ENCODE assay signal across 8 cellular contexts in genomic region chr20:36573798-36574277, GRCh38. TPM values are rescaled to one million over a fixed set of nuclear protein-coding genes. Genes with fewer than 3 reads are reported as not detected.
DNase-seq lines count a peak whose midpoint lies in the region; ATAC-seq and TF ChIP-seq lines count a peak whose summit lies in the region.

No MANE protein-coding gene starts in this region.

- ATAC-seq in HG02623 (IDR thresholded peaks at IDR 0.05; ENCODE audit: unreplicated experiment) (peak; percentile 3), lung (ENCODE audit: insufficient read depth, low FRiP score) (peak; percentile 4), GM21825 (IDR thresholded peaks at IDR 0.05; ENCODE audit: unreplicated experiment) (no peak), GM18907 (IDR thresholded peaks at IDR 0.05; ENCODE audit: unreplicated experiment) (no peak)
- peak; percentile 5 for ATAC-seq in stimulated activated naive CD8-positive, alpha-beta T cell treated with anti-CD3 and anti-CD28 coated beads, Interleukin-15, amount 100 ng/mL, for 72 hours

- H3K4me3 ChIP-seq in BLaER1 (peak overlapping the region; percentile 93), lung (peak overlapping the region; percentile 83)

- peak overlapping the region; percentile 70 for H3K4me2 ChIP-seq in BLaER1

- peak overlapping the region; percentile 91 to 92 for H3K27ac Mint-ChIP-seq in stimulated activated naive CD8-positive, alpha-beta T cell treated with anti-CD3 and anti-CD28 coated beads, Interleukin-15, amount 100 ng/mL, for 72 hours

- WGBS in lung, 2 donors, result 1% methylated on average over 38 to 42 of the region's 42 CpGs

- no peak for TF ChIP-seq CTCF in lung (IDR thresholded peaks at IDR 0.05; ENCODE audit: control extremely low read depth, extremely low read depth)

- peaks cover 40% of the 10 kb centered on the region for H3K4me1 Mint-ChIP-seq in stimulated activated naive CD8-positive, alpha-beta T cell treated with anti-CD3 and anti-CD28 coated beads, Interleukin-15, amount 100 ng/mL, for 72 hours

- H3K4me3 Mint-ChIP-seq in stimulated activated naive CD8-positive, alpha-beta T cell treated with anti-CD3 and anti-CD28 coated beads, Interleukin-15, amount 100 ng/mL, for 72 hours, result peak overlapping the region; percentile 94 to 96

- peaks cover 29% of the 10 kb centered on the region for H3K36me3 ChIP-seq in BLaER1
- H3K36me3 ChIP-seq in lung (ENCODE audit: control insufficient read depth in 2 of 2, insufficient read depth in 2 of 2, low read length in 2 of 2), result no peaks in the 10 kb centered on the region

- peak overlapping the region; percentile 98 for H3K9ac ChIP-seq in BLaER1

- H3K9me3 ChIP-seq in BLaER1 (no peaks in the 10 kb centered on the region), lung (ENCODE audit: control insufficient read depth in 2 of 2, insufficient read depth in 1 of 2, low read length in 1 of 2) (no peaks in the 10 kb centered on the region)

- H3K27me3 Mint-ChIP-seq in stimulated activated naive CD8-positive, alpha-beta T cell treated with anti-CD3 and anti-CD28 coated beads, Interleukin-15, amount 100 ng/mL, for 72 hours, result no peaks in the 10 kb centered on the region

- DNase-seq in T-helper 1 cell (peak in 3 of 5 donors; percentile 22 to 39 (median 34)), dermis blood vessel endothelial cell (peak; percentile 30), lung (ENCODE audit: low spot score) (peak; percentile 31)
- DNase-seq in stimulated activated naive CD8-positive, alpha-beta T cell treated with anti-CD3 and anti-CD28 coated beads, Interleukin-15, amount 100 ng/mL, for 72 hours, result peak; percentile 38 to 48

- H3K27ac ChIP-seq in BLaER1, result peak overlapping the region; percentile 97
- H3K27ac ChIP-seq in lung (ENCODE audit: low read depth in 1 of 2, low read length in 1 of 2), result peak overlapping the region; percentile 90 to 91

- H3K9me3 Mint-ChIP-seq in stimulated activated naive CD8-positive, alpha-beta T cell treated with anti-CD3 and anti-CD28 coated beads, Interleukin-15, amount 100 ng/mL, for 72 hours, result no peaks in the 10 kb centered on the region

- H4K20me1 ChIP-seq in BLaER1, result peaks cover 43% of the 10 kb centered on the region

- no peaks in the 10 kb centered on the region for H3K27me3 ChIP-seq in BLaER1
- H3K27me3 ChIP-seq in lung (ENCODE audit: control insufficient read depth, insufficient read depth), result no peaks in the 10 kb centered on the region

- H3K4me1 ChIP-seq in BLaER1 (peaks cover 37% of the 10 kb centered on the region), lung (ENCODE audit: control insufficient read depth in 2 of 2, insufficient read depth in 2 of 2, low read length in 2 of 2) (peaks cover 0 to 8% of the 10 kb centered on the region in 2 donors)

RNA-seq across cellular contexts. Expression of gene TGIF2, which starts 0.4 kb away (rescaled TPM):
- total RNA-seq in dermis blood vessel endothelial cell, result 22.3 and 23.1 TPM in 2 replicates
- 10 to 100 TPM; 12.0 to 32.8 TPM for total RNA-seq in lung
- 10 to 100 TPM in 1 of 2 donors, 1 to 10 TPM in 1; 4.2 to 10.1 TPM for polyA plus RNA-seq in lung

RNA-seq across cellular contexts. Expression of gene RAB5IF, which starts 31.7 kb away (rescaled TPM):
- total RNA-seq in dermis blood vessel endothelial cell, result 93.5 and 100 TPM in 2 replicates
- 100 to 1,000 TPM in 1 of 2 donors, 10 to 100 TPM in 1; 43.2 to 103 TPM for total RNA-seq in lung
- 100 to 1,000 TPM; 104 to 202 TPM for polyA plus RNA-seq in lung

RNA-seq across cellular contexts. Expression of gene MYL9, which starts 32.5 kb away (rescaled TPM):
- total RNA-seq in dermis blood vessel endothelial cell (1.9 and 3.7 TPM in 2 replicates), lung (100 to 1,000 TPM in 1 of 2 donors, 10 to 100 TPM in 1; 40.8 to 239 TPM)
- polyA plus RNA-seq in lung, result 100 to 1,000 TPM in 1 of 2 donors, 10 to 100 TPM in 1; 68.4 to 243 TPM

Comparison
In these comparisons a context has a peak if more than half of its experiments do, and no peak if none do; other contexts are left out.
1. ATAC-seq: peak in HG02623 (single experiment), lung (single experiment) and stimulated activated naive CD8-positive, alpha-beta T cell treated with anti-CD3 and anti-CD28 coated beads, Interleukin-15, amount 100 ng/mL, for 72 hours (single experiment); none in GM21825 (single experiment) and GM18907 (single experiment).
2. Peak in every context shown above with its lines, with median percentiles within 50 percentile points of each other: DNase-seq.